ENCODE assay signal across 1 cellular context in the genomic region with DNA sequence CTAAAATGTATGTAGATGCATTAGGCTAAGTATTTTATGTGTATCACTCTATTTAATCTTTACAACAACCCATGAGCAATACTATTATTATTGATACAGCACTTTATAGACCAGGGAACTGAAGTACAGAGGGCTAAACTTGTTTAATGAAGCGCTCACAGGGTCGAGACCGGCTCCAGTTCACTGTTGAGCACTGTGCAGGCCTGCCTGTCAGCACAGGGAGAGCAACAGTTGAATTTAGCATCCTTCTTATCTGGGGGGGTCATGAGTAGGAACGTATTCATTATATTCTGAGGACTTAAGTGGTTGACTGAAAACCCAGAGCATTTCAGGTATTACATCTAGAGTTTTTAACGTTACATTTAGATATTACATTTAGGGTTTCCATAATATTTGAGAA.
TF ChIP-seq lines count a peak whose summit lies in the region.

No MANE protein-coding gene starts in this region.

TF ChIP-seq in K562, 482 proteins besides CTCF, POLR2A, EP300 and RAD21 (continued from another document):
- TF ChIP-seq, protein P1, sequence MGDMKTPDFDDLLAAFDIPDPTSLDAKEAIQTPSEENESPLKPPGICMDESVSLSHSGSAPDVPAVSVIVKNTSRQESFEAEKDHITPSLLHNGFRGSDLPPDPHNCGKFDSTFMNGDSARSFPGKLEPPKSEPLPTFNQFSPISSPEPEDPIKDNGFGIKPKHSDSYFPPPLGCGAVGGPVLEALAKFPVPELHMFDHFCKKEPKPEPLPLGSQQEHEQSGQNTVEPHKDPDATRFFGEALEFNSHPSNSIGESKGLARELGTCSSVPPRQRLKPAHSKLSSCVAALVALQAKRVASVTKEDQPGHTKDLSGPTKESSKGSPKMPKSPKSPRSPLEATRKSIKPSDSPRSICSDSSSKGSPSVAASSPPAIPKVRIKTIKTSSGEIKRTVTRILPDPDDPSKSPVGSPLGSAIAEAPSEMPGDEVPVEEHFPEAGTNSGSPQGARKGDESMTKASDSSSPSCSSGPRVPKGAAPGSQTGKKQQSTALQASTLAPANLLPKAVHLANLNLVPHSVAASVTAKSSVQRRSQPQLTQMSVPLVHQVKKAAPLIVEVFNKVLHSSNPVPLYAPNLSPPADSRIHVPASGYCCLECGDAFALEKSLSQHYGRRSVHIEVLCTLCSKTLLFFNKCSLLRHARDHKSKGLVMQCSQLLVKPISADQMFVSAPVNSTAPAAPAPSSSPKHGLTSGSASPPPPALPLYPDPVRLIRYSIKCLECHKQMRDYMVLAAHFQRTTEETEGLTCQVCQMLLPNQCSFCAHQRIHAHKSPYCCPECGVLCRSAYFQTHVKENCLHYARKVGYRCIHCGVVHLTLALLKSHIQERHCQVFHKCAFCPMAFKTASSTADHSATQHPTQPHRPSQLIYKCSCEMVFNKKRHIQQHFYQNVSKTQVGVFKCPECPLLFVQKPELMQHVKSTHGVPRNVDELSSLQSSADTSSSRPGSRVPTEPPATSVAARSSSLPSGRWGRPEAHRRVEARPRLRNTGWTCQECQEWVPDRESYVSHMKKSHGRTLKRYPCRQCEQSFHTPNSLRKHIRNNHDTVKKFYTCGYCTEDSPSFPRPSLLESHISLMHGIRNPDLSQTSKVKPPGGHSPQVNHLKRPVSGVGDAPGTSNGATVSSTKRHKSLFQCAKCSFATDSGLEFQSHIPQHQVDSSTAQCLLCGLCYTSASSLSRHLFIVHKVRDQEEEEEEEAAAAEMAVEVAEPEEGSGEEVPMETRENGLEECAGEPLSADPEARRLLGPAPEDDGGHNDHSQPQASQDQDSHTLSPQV (IDR thresholded peaks at IDR 0.05): peak; percentile 41; the same call in 1 of the 2 replicates
